ENCODE assay signal across 11 cellular contexts in the genomic region with DNA sequence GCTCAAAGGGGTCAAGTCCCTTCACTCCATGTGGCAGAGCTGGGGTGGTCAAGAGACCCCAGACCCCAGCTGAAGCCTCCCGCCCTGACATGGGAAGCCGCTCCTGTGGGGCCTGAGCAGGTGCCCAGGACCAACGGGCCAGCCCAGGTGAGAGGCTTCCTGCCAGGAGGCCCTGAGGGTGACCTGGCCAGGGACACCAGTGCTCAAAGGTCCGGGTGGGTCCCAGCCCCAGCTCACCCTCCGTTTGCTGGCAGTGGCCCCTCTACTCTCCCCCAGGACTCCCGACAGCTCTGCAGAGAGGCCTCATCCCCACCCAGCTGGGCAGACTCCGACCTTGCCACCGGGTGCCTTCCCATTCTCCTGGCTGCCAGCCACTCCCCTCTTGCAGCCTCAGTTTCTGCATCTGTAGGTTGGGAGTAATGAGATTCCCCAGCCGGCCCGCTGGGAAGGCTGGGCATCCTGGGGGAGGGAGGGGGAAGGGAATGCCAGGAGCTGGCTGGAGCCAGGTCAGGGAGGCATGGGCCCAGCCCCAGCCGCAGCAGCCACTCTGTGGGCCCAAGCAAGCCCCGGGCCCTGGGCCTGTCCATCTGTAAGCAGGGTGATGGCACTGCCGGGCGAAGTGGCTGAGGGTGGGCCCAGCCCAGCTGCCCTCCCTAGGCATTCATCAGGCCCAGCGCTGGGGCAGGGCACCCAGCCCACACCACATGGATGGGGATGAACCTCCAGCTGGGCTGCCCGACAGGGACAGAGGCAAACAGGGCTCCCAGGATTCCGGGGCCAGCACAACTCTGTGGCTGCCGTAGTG. TPM values are rescaled to one million over a fixed set of nuclear protein-coding genes. Genes with fewer than 3 reads are reported as not detected.
DNase-seq lines count a peak whose midpoint lies in the region; ATAC-seq, FAIRE-seq and TF ChIP-seq lines count a peak whose summit lies in the region.
"Had no signal": no experiment of that assay in that cellular context is flagged by ENCODE, and none has a peak within 500 bp of the region (broad histone marks: within the 10 kb centered on the region; RNA-seq: fewer than 3 reads in every experiment).

No MANE protein-coding gene starts in this region.

- TF ChIP-seq CTCF in HEK293 (tag by site-specific recombination; IDR thresholded peaks at IDR 0.05) (no peak), kidney (IDR thresholded peaks at IDR 0.05; ENCODE audit: borderline replicate concordance, extremely low read depth, insufficient read depth) (no peak), spleen (IDR thresholded peaks at IDR 0.05 in 8 of 11, conservative IDR thresholded peaks at IDR 0.05 in 3 of 11) (no peak)

- H3K9me3 ChIP-seq in HEK293 (ENCODE audit: control insufficient read depth, insufficient read depth, low read depth, low read length) (no peaks in the 10 kb centered on the region), adipocyte (ENCODE audit: control insufficient read depth, low read length) (no peaks in the 10 kb centered on the region), kidney (ENCODE audit: control insufficient read depth in 1 of 2, low read length in 2 of 2) (no peaks in the 10 kb centered on the region), spleen (no peaks in the 10 kb centered on the region)

- H3K4me3 ChIP-seq in HEK293 (ENCODE audit: low read depth, low read length): no peak overlapping the region
- H3K4me3 ChIP-seq in adipocyte (ENCODE audit: low read length): no peak overlapping the region
- H3K4me3 ChIP-seq in kidney (ENCODE audit: low read length in 2 of 2): no peak overlapping the region
- peak overlapping the region in 1 of 8 donors; percentile 72 for H3K4me3 ChIP-seq in spleen

- FAIRE-seq in kidney (lab: Jason Lieb, UNC): no peak

- ATAC-seq in GM21786 (IDR thresholded peaks at IDR 0.05; ENCODE audit: unreplicated experiment): no peak

- H3K27me3 ChIP-seq in adipocyte (replicated peaks; ENCODE audit: control insufficient read depth, insufficient read depth, low read length): no peaks in the 10 kb centered on the region
- H3K27me3 ChIP-seq in spleen (replicated peaks in 1 of 7): peaks cover 0 to 9% (median 0%) of the 10 kb centered on the region in 7 donors

- TF ChIP-seq POLR2A in spleen (IDR thresholded peaks at IDR 0.05): no peak

- H3K27ac ChIP-seq in HEK293 (ENCODE audit: extremely low read depth, low read depth, low read length) (no peak overlapping the region), kidney (ENCODE audit: low read depth in 2 of 2, low read length in 2 of 2) (no peak overlapping the region), spleen (peak overlapping the region in 5 of 8 donors; percentile 80 to 89 (median 84))

- POLR2A ChIA-PET in HEK293 (lab: Yijun Ruan, JAX): no interaction called here

- H3K4me1 ChIP-seq in HEK293 (ENCODE audit: control insufficient read depth, insufficient read depth, low read length) (peaks cover 13% of the 10 kb centered on the region; the same call in 1 of the 2 replicates), adipocyte (ENCODE audit: control insufficient read depth, insufficient read depth, low read length) (peaks cover 41% of the 10 kb centered on the region), kidney (ENCODE audit: control insufficient read depth in 1 of 2, insufficient read depth in 1 of 2, low read depth in 1 of 2, low read length in 2 of 2) (peaks cover 18 to 39% of the 10 kb centered on the region in 2 donors), spleen (peaks cover 30 to 70% (median 54%) of the 10 kb centered on the region in 6 donors)

- WGBS in spleen, 5 donors: 86 to 89% (median 87%) methylated on average over 7 to 18 of the region's 18 CpGs

- DNase-seq in adipocyte (ENCODE audit: low read depth): no peak
- peak; percentile 78 for DNase-seq in kidney
- peak; percentile 75 for DNase-seq in spleen
- DNase-seq in GM03348 (ENCODE audit: low spot score): no peak
- DNase-seq in NCI-H526 (lab: John Stamatoyannopoulos, UW): no peak
- DNase-seq in activated CD4-positive, CD25-positive, alpha-beta regulatory T cell (lab: John Stamatoyannopoulos, UW): no peak
- DNase-seq: activated CD4-positive, alpha-beta T cell treated with anti-CD3 and anti-CD28 coated beads for 1 hour; effector CD8-positive, alpha-beta T cell; NCI-H526 treated with DMSO at 0.1 percent for 48 hours had no signal

- H3K9ac ChIP-seq in adipocyte (ENCODE audit: low read length) (peak overlapping the region; percentile 84), kidney (ENCODE audit: low read length in 2 of 2) (no peak overlapping the region)

- intact Hi-C loops in kidney (cut with DNase I) (no loop called here), spleen (cut with DNase I; ENCODE audit: low total_unique reads) (no loop called here)

- H3K36me3 ChIP-seq in HEK293 (ENCODE audit: control insufficient read depth in 2 of 2, insufficient read depth in 1 of 2, low read length in 2 of 2): no peaks in the 10 kb centered on the region
- H3K36me3 ChIP-seq in adipocyte (ENCODE audit: control insufficient read depth, insufficient read depth, low read length, severe bottlenecking): no peaks in the 10 kb centered on the region
- no peaks in the 10 kb centered on the region for H3K36me3 ChIP-seq in kidney (ENCODE audit: control insufficient read depth in 1 of 2, insufficient read depth in 2 of 2, low read length in 2 of 2)
- H3K36me3 ChIP-seq in spleen: no peaks in the 10 kb centered on the region

- CTCF ChIA-PET in HEK293 (lab: Yijun Ruan, JAX): interaction anchor here (1.2 kb wide), 2 partner anchors 28 to 44 kb away, joined by 3 to 5 read pairs; a partner anchor contains a TSS

TF ChIP-seq in HEK293, 187 proteins besides CTCF, POLR2A, EP300 and RAD21:
- peak; percentile 14; the same call in 1 of the 2 replicates for TF ChIP-seq ZFP69B (tag by site-specific recombination; IDR thresholded peaks at IDR 0.05)
- TF ChIP-seq ZNF629 (tag by site-specific recombination; IDR thresholded peaks at IDR 0.05): no peak
- TF ChIP-seq, protein P1, sequence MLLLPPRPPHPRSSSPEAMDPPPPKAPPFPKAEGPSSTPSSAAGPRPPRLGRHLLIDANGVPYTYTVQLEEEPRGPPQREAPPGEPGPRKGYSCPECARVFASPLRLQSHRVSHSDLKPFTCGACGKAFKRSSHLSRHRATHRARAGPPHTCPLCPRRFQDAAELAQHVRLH (tag by site-specific recombination; IDR thresholded peaks at IDR 0.05): no peak

RNA-seq across cellular contexts. Expression of a gene that starts 10.3 kb away (rescaled TPM):
- total RNA-seq in kidney: 82.7 TPM
- polyA plus RNA-seq in kidney (ENCODE audit: insufficient read depth, low read depth, low replicate concordance): 58.5 TPM
- total RNA-seq in spleen: 100 to 1,000 TPM in 3 of 7 donors, 10 to 100 TPM in 4; 66.9 to 110 (median 96.4) TPM
- polyA plus RNA-seq in spleen: 100 to 1,000 TPM in 2 of 3 donors, 10 to 100 TPM in 1; 56.6 to 120 (median 102) TPM

RNA-seq across cellular contexts. Expression of a gene that starts 44.9 kb away (rescaled TPM):
- total RNA-seq in kidney (7.5 TPM), spleen (10 to 100 TPM in 1 of 7 donors, 1 to 10 TPM in 6; 2.7 to 11.7 (median 8.3) TPM)
- polyA plus RNA-seq in kidney (ENCODE audit: insufficient read depth, low read depth, low replicate concordance) (16.5 TPM), spleen (1 to 10 TPM; 3.0 to 3.7 (median 3.2) TPM)

Comparison
In these comparisons a context has a peak if more than half of its experiments do, and no peak if none do; other contexts are left out.
1. H3K27ac ChIP-seq: peak in spleen (5 of 8); none in HEK293 (single experiment) and kidney (0 of 2).
2. DNase-seq: peak in kidney (single experiment) and spleen (single experiment); none in adipocyte (single experiment), GM03348 (single experiment), NCI-H526 (0 of 2) and activated CD4-positive, CD25-positive, alpha-beta regulatory T cell (0 of 4).